Comparison of ENCODE assay signal across 8 cellular contexts in genomic region chr3:13332158-13332557, GRCh38.
DNase-seq lines count a peak whose midpoint lies in the region; ATAC-seq and TF ChIP-seq lines count a peak whose summit lies in the region.

No MANE protein-coding gene starts in this region.

- H3K4me3 ChIP-seq in coronary artery, result no peak overlapping the region

- no peaks in the 10 kb centered on the region for H3K9me3 Mint-ChIP-seq in effector memory CD8-positive, alpha-beta T cell
- peaks cover 1% of the 10 kb centered on the region for H3K9me3 Mint-ChIP-seq in glutamatergic neuron (ENCODE audit: unreplicated experiment)

- in situ Hi-C loops in ACHN (cut with HindIII; ENCODE audit: low pct_ligation_motif_present, low pct_unique_long_range_greater_than_20kb, low sequenced_read_pairs), result no loop called here

- H3K4me3 Mint-ChIP-seq in effector memory CD8-positive, alpha-beta T cell, result no peak overlapping the region
- H3K4me3 Mint-ChIP-seq in glutamatergic neuron (ENCODE audit: unreplicated experiment), result no peak overlapping the region

- H3K4me1 Mint-ChIP-seq in effector memory CD8-positive, alpha-beta T cell (ENCODE audit: low read depth in 2 of 2), result peaks cover 10 to 21% of the 10 kb centered on the region in 2 donors
- H3K4me1 Mint-ChIP-seq in glutamatergic neuron (ENCODE audit: low read depth, unreplicated experiment), result no peaks in the 10 kb centered on the region

- peaks cover 63% of the 10 kb centered on the region for H3K36me3 Mint-ChIP-seq in effector memory CD8-positive, alpha-beta T cell (ENCODE audit: insufficient read depth)
- no peaks in the 10 kb centered on the region for H3K36me3 Mint-ChIP-seq in glutamatergic neuron (ENCODE audit: unreplicated experiment)

- DNase-seq in effector memory CD8-positive, alpha-beta T cell, result no peak
- no peak for DNase-seq in ACHN
- DNase-seq in glutamatergic neuron, result no peak
- no peak for DNase-seq in coronary artery (ENCODE audit: low spot score)
- no peak for DNase-seq in Ammon's horn (ENCODE audit: low spot score)

- H3K27ac ChIP-seq in coronary artery, result no peak overlapping the region

- H3K27ac Mint-ChIP-seq in effector memory CD8-positive, alpha-beta T cell, result peak overlapping the region in 1 of 2 donors; percentile 41
- H3K27ac Mint-ChIP-seq in glutamatergic neuron (ENCODE audit: unreplicated experiment), result no peak overlapping the region

- ATAC-seq in GM18502 (IDR thresholded peaks at IDR 0.05; ENCODE audit: poor library complexity, unreplicated experiment), result peak; percentile 97
- ATAC-seq in GM21515 (IDR thresholded peaks at IDR 0.05; ENCODE audit: unreplicated experiment), result peak; percentile 89
- peak; percentile 91 for ATAC-seq in HG03575 (IDR thresholded peaks at IDR 0.05; ENCODE audit: extremely low read depth, insufficient number of reproducible peaks, low FRiP score, unreplicated experiment)
- ATAC-seq in effector memory CD8-positive, alpha-beta T cell (replicated peaks), result peak; percentile 32

- TF ChIP-seq CTCF in glutamatergic neuron (IDR thresholded peaks at IDR 0.05; ENCODE audit: partially characterized antibody, unreplicated experiment) (no peak), coronary artery (IDR thresholded peaks at IDR 0.05) (no peak)

- no peaks in the 10 kb centered on the region for H3K27me3 Mint-ChIP-seq in effector memory CD8-positive, alpha-beta T cell
- H3K27me3 Mint-ChIP-seq in glutamatergic neuron (ENCODE audit: unreplicated experiment), result no peaks in the 10 kb centered on the region

Comparison
In these comparisons a context has a peak if more than half of its experiments do, and no peak if none do; other contexts are left out.
1. ATAC-seq: peak in every context shown above with its lines; median percentile 97 in GM18502; 91 in HG03575; 89 in GM21515; 32 in effector memory CD8-positive, alpha-beta T cell.